Comparison of ENCODE assay signal across 29 cellular contexts in the genomic region with DNA sequence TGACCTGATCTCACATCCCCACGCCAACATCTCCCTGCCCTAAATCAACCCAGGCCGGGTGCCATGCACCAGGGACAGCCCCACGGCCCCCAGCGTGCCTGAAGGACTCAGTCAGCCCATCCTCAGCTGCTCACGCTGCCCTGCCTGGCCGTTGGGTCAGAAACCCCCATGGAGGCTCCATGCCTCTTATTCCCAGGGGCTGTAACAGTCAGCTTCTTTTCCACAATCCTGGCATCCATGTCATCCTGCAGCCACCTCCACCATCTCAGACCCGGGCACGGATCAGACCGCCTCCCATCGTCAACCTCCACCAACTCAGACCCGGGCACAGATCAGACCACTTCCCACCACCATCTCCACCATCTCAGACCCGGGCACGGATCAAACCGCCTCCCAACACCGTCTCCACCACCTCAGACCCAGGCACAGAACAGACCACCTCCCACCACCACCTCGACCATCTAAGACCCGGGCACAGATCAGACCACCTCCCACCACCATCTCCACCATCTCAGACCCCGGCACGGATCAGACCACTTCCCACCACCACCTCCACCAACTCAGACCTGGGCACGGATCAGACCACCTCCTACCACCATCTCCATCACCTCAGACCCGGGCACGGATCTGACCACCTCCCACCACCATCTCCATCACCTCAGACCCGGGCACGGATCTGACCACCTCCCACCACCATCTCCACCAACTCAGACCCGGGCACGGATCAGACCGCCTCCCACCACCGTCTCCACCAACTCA. TPM values are rescaled to one million over a fixed set of nuclear protein-coding genes. Genes with fewer than 3 reads are reported as not detected.
DNase-seq lines count a peak whose midpoint lies in the region; ATAC-seq, FAIRE-seq and TF ChIP-seq lines count a peak whose summit lies in the region.
"Had no signal": no experiment of that assay in that cellular context is flagged by ENCODE, and none has a peak within 500 bp of the region (broad histone marks: within the 10 kb centered on the region; RNA-seq: fewer than 3 reads in every experiment).

No MANE protein-coding gene starts in this region.

- no peak for TF ChIP-seq POLR2A in spleen (IDR thresholded peaks at IDR 0.05)

- no peak for FAIRE-seq in kidney (lab: Jason Lieb, UNC)
- FAIRE-seq: colon, D721Med, GM12878 had no signal

- H3K9me3 ChIP-seq in CD8-positive, alpha-beta T cell (ENCODE audit: low read length), result no peaks in the 10 kb centered on the region
- H3K9me3 ChIP-seq in HEK293 (ENCODE audit: control insufficient read depth, insufficient read depth, low read depth, low read length), result no peaks in the 10 kb centered on the region
- no peaks in the 10 kb centered on the region for H3K9me3 ChIP-seq in kidney (ENCODE audit: control insufficient read depth in 1 of 2, low read length in 2 of 2)
- no peaks in the 10 kb centered on the region for H3K9me3 ChIP-seq in spleen
- H3K9me3 ChIP-seq: breast epithelium, tibial nerve had no signal

- H3K27ac ChIP-seq in CD8-positive, alpha-beta T cell (ENCODE audit: low read depth, low read length), result no peak overlapping the region
- H3K27ac ChIP-seq in HEK293 (ENCODE audit: extremely low read depth, low read depth, low read length) (no peak overlapping the region), kidney (ENCODE audit: low read depth in 2 of 2, low read length in 2 of 2) (no peak overlapping the region), spleen (no peak overlapping the region)
- H3K27ac ChIP-seq: breast epithelium, C4-2B, skin epidermis, tibial nerve had no signal

- H3K4me3 Mint-ChIP-seq in CD8-positive, alpha-beta T cell, result no peak overlapping the region

- peak in 1 of 7 experiments; percentile 2 for DNase-seq in CD8-positive, alpha-beta T cell
- peak; percentile 58 for DNase-seq in kidney
- DNase-seq in spleen, result peak; percentile 71
- no peak for DNase-seq in activated T-cell treated with anti-CD3 and anti-CD28 coated beads for 4 hours
- DNase-seq: activated CD4-positive, alpha-beta T cell treated with anti-CD3 and anti-CD28 coated beads for 1 hour; activated CD8-positive, alpha-beta memory T cell treated with anti-CD3 and anti-CD28 coated beads for 24 hours; amygdala; effector CD8-positive, alpha-beta T cell; Karpas-422; kidney glomerular epithelial cell; NCI-H1436; NCI-H446 treated with DMSO at 0.1 percent for 48 hours; occipital lobe; OCI-M1; stimulated activated CD4-positive, alpha-beta T cell treated with anti-CD3 and anti-CD28 coated beads, Interleukin-1b, Interleukin-23, amount 100 ng/mL, for 48 hours; stimulated activated CD8-positive, alpha-beta memory T cell treated with anti-CD3 and anti-CD28 coated beads, Interleukin-4, amount 100 ng/mL, for 48 hours; T-helper 2 cell had no signal

- ATAC-seq in CD8-positive, alpha-beta T cell, result no peak
- ATAC-seq in GM21737 (IDR thresholded peaks at IDR 0.05; ENCODE audit: unreplicated experiment) (no peak), GM19395 (IDR thresholded peaks at IDR 0.05; ENCODE audit: unreplicated experiment) (no peak)
- ATAC-seq: GM12878 had no signal

- no peaks in the 10 kb centered on the region for H3K36me3 Mint-ChIP-seq in CD8-positive, alpha-beta T cell

- H3K27ac Mint-ChIP-seq in CD8-positive, alpha-beta T cell, result peak overlapping the region; percentile 70

- 87 to 94% (median 92%) methylated on average over 28 of the region's 28 CpGs for whole genome bisulfite sequencing in spleen, 5 donors

- CTCF ChIA-PET in CD8-positive, alpha-beta T cell (lab: Charles Lee), result no interaction called here
- CTCF ChIA-PET in HEK293 (lab: Yijun Ruan, JAX), result interaction anchor here (0.7 kb wide), 1 partner anchor 64 kb away, joined by 3 read pairs; no protein-coding TSS in a partner anchor

- H3K9ac ChIP-seq in kidney (ENCODE audit: low read length in 2 of 2), result no peak overlapping the region

- H3K36me3 ChIP-seq in CD8-positive, alpha-beta T cell (ENCODE audit: insufficient read depth, low read length), result no peaks in the 10 kb centered on the region
- H3K36me3 ChIP-seq in HEK293 (ENCODE audit: control insufficient read depth in 2 of 2, insufficient read depth in 1 of 2, low read length in 2 of 2) (no peaks in the 10 kb centered on the region), kidney (ENCODE audit: control insufficient read depth in 1 of 2, insufficient read depth in 2 of 2, low read length in 2 of 2) (no peaks in the 10 kb centered on the region), spleen (no peaks in the 10 kb centered on the region)
- H3K36me3 ChIP-seq: breast epithelium had no signal

- H3K4me3 ChIP-seq in CD8-positive, alpha-beta T cell (ENCODE audit: low read depth, low read length), result no peak overlapping the region
- H3K4me3 ChIP-seq in HEK293 (ENCODE audit: low read depth, low read length) (no peak overlapping the region), kidney (ENCODE audit: low read length in 2 of 2) (no peak overlapping the region), spleen (no peak overlapping the region)
- H3K4me3 ChIP-seq: breast epithelium, GM12878, skin epidermis, tibial nerve had no signal

- H3K4me1 Mint-ChIP-seq in CD8-positive, alpha-beta T cell (ENCODE audit: low read depth), result peaks cover 20% of the 10 kb centered on the region

- H3K27me3 ChIP-seq in CD8-positive, alpha-beta T cell (ENCODE audit: insufficient read depth, low read length), result no peaks in the 10 kb centered on the region
- H3K27me3 ChIP-seq in spleen (replicated peaks in 1 of 7), result peaks cover 0 to 10% (median 0%) of the 10 kb centered on the region in 7 donors
- H3K27me3 ChIP-seq: breast epithelium, tibial nerve had no signal

- intact Hi-C loops in CD8-positive, alpha-beta T cell (cut with DNase I, micrococcal nuclease), result no loop called here
- intact Hi-C loops in kidney (cut with DNase I), result no loop called here
- intact Hi-C loops in spleen (cut with DNase I; ENCODE audit: low total_unique reads), result no loop called here

- peaks cover 32% of the 10 kb centered on the region for H3K4me1 ChIP-seq in CD8-positive, alpha-beta T cell (ENCODE audit: insufficient read depth, low read length)
- H3K4me1 ChIP-seq in HEK293 (ENCODE audit: control insufficient read depth, insufficient read depth, low read length) (no peaks in the 10 kb centered on the region), kidney (ENCODE audit: control insufficient read depth in 1 of 2, insufficient read depth in 1 of 2, low read depth in 1 of 2, low read length in 2 of 2) (no peaks in the 10 kb centered on the region), spleen (peaks cover 9 to 29% (median 19%) of the 10 kb centered on the region in 6 donors)
- H3K4me1 ChIP-seq: breast epithelium had no signal

- no peaks in the 10 kb centered on the region for H3K9me3 Mint-ChIP-seq in CD8-positive, alpha-beta T cell

- TF ChIP-seq CTCF in CD8-positive, alpha-beta T cell (IDR thresholded peaks at IDR 0.05), result no peak
- TF ChIP-seq CTCF in HEK293 (tag by site-specific recombination; IDR thresholded peaks at IDR 0.05), result no peak
- no peak for TF ChIP-seq CTCF in kidney (IDR thresholded peaks at IDR 0.05; ENCODE audit: borderline replicate concordance, extremely low read depth, insufficient read depth)
- no peak for TF ChIP-seq CTCF in spleen (IDR thresholded peaks at IDR 0.05 in 8 of 11, conservative IDR thresholded peaks at IDR 0.05 in 3 of 11)

- POLR2A ChIA-PET in CD8-positive, alpha-beta T cell (lab: Charles Lee), result no interaction called here
- POLR2A ChIA-PET in HEK293 (lab: Yijun Ruan, JAX), result no interaction called here

- H3K27me3 Mint-ChIP-seq in CD8-positive, alpha-beta T cell (ENCODE audit: low read depth), result peaks cover 3% of the 10 kb centered on the region

TF ChIP-seq in HEK293, 187 proteins besides CTCF, POLR2A, EP300 and RAD21:
- TF ChIP-seq ZBTB17 (tag by site-specific recombination; IDR thresholded peaks at IDR 0.05) (peak; percentile 46; the same call in 1 of the 2 replicates), ZNF354C (tag by site-specific recombination; IDR thresholded peaks at IDR 0.05; ENCODE audit: borderline replicate concordance, low read depth) (no peak), ZNF561 (tag by site-specific recombination; IDR thresholded peaks at IDR 0.05; ENCODE audit: borderline replicate concordance) (no peak)

RNA-seq across cellular contexts. Expression of gene NSMF, which starts 7.1 kb away (rescaled TPM):
- total RNA-seq in CD8-positive, alpha-beta T cell, result 10 to 100 TPM; 82.8 to 87.2 TPM
- total RNA-seq in kidney (49.5 TPM), spleen (10 to 100 TPM; 21.8 to 39.0 (median 25.5) TPM)
- polyA plus RNA-seq in kidney (ENCODE audit: insufficient read depth, low read depth, low replicate concordance) (32.7 TPM), spleen (10 to 100 TPM; 21.8 to 49.3 (median 26.7) TPM)

RNA-seq across cellular contexts. Expression of gene ENTPD8, which starts 25.1 kb away (rescaled TPM):
- not detected for total RNA-seq in CD8-positive, alpha-beta T cell
- total RNA-seq in kidney, result 5.2 TPM
- polyA plus RNA-seq in kidney (ENCODE audit: insufficient read depth, low read depth, low replicate concordance), result 5.0 TPM
- under 1 TPM in 3 of 7 donors, not detected in 4; 0.26 to 0.37 (median 0.28) TPM for total RNA-seq in spleen
- polyA plus RNA-seq in spleen, result under 1 TPM; 0.07 to 0.10 (median 0.09) TPM
- total RNA-seq: Daoy, epithelial cell of proximal tubule, GM12878, tibial nerve had no signal
- polyA plus RNA-seq: GM12878 had no signal

RNA-seq across cellular contexts. Expression of gene NOXA1, which starts 43.0 kb away (rescaled TPM):
- total RNA-seq in CD8-positive, alpha-beta T cell, result 1 to 10 TPM; 2.4 to 2.7 TPM
- total RNA-seq in kidney, result 21.8 TPM
- polyA plus RNA-seq in kidney (ENCODE audit: insufficient read depth, low read depth, low replicate concordance), result 19.1 TPM
- total RNA-seq in spleen, result 10 to 100 TPM in 2 of 7 donors, 1 to 10 TPM in 5; 1.9 to 15.0 (median 5.3) TPM
- polyA plus RNA-seq in spleen, result 10 to 100 TPM in 1 of 3 donors, 1 to 10 TPM in 2; 3.2 to 10.7 (median 7.8) TPM
- total RNA-seq: Daoy, GM12878 had no signal

RNA-seq across cellular contexts. Expression of gene EXD3, which starts 43.3 kb away (rescaled TPM):
- total RNA-seq in CD8-positive, alpha-beta T cell, result 10 to 100 TPM in 1 of 2 experiments, 1 to 10 TPM in 1; 9.1 to 11.0 TPM
- total RNA-seq in kidney, result 44.5 TPM
- 18.9 TPM for polyA plus RNA-seq in kidney (ENCODE audit: insufficient read depth, low read depth, low replicate concordance)
- total RNA-seq in spleen, result 10 to 100 TPM; 14.5 to 52.8 (median 29.8) TPM
- 10 to 100 TPM; 15.6 to 62.3 (median 43.4) TPM for polyA plus RNA-seq in spleen
